ENCODE assay signal across 8 cellular contexts in genomic region chr17:48505788-48506187, GRCh38. TPM values are rescaled to one million over a fixed set of nuclear protein-coding genes. Genes with fewer than 3 reads are reported as not detected.
DNase-seq lines count a peak whose midpoint lies in the region; ATAC-seq and TF ChIP-seq lines count a peak whose summit lies in the region.

No MANE protein-coding gene starts in this region.

- H4K20me1 ChIP-seq in neural progenitor cell (ENCODE audit: low read depth): no peaks in the 10 kb centered on the region

- DNase-seq in stimulated activated CD4-positive, alpha-beta T cell treated with anti-CD3 and anti-CD28 coated beads, Interleukin-15, amount 100 ng/mL, for 24 hours: peak; percentile 43
- no peak for DNase-seq in stimulated activated CD4-positive, alpha-beta T cell treated with anti-CD3 and anti-CD28 coated beads, Interleukin-12 subunit alpha, Interleukin-12 subunit beta, amount 100 ng/mL, for 4 hours
- DNase-seq in NCI-H1436 treated with DMSO at 0.1 percent for 48 hours (lab: John Stamatoyannopoulos, UW) (peak; percentile 52), activated B cell treated with CpG ODN at 0.5 μM for 24 hours (no peak), glomerular endothelial cell (ENCODE audit: extremely low read depth, low read depth, low spot score) (peak; percentile 71), neural progenitor cell (ENCODE audit: low spot score) (no peak), inferior parietal cortex (ENCODE audit: extremely low spot score) (no peak)

- POLR2A ChIA-PET in activated B cell treated with CpG ODN at 0.5 μM for 24 hours (lab: Charles Lee): no interaction called here

- H3K27me3 Mint-ChIP-seq in activated B cell treated with CpG ODN at 0.5 μM for 24 hours (peaks cover 15% of the 10 kb centered on the region), neural progenitor cell (ENCODE audit: insufficient read depth, low read depth) (peaks cover 26% of the 10 kb centered on the region)

- H3K4me3 ChIP-seq in neural progenitor cell: no peak overlapping the region

- no peak overlapping the region for H3K4me3 Mint-ChIP-seq in activated B cell treated with CpG ODN at 0.5 μM for 24 hours
- H3K4me3 Mint-ChIP-seq in neural progenitor cell: no peak overlapping the region

- H3K36me3 Mint-ChIP-seq in activated B cell treated with CpG ODN at 0.5 μM for 24 hours (ENCODE audit: low read depth) (no peaks in the 10 kb centered on the region), neural progenitor cell (no peaks in the 10 kb centered on the region)

- no peak overlapping the region for H2AFZ ChIP-seq in neural progenitor cell (replicated peaks)

- H3K4me1 ChIP-seq in neural progenitor cell: no peaks in the 10 kb centered on the region

- no peak overlapping the region for H3K27ac ChIP-seq in neural progenitor cell

- peaks cover 94% of the 10 kb centered on the region for H3K27me3 ChIP-seq in neural progenitor cell

- H3F3A ChIP-seq in neural progenitor cell (ENCODE audit: low read depth): no peaks in the 10 kb centered on the region

- no peak overlapping the region for H3K9ac ChIP-seq in neural progenitor cell

- H3K4me2 ChIP-seq in neural progenitor cell: no peak overlapping the region

- ATAC-seq in HG02798 (IDR thresholded peaks at IDR 0.05; ENCODE audit: poor library complexity, unreplicated experiment) (peak; percentile 88), activated B cell treated with CpG ODN at 0.5 μM for 24 hours (ENCODE audit: low read depth) (peak; percentile 40)

- no peaks in the 10 kb centered on the region for H3K36me3 ChIP-seq in neural progenitor cell

- H3K9me3 Mint-ChIP-seq in activated B cell treated with CpG ODN at 0.5 μM for 24 hours (no peaks in the 10 kb centered on the region), neural progenitor cell (no peaks in the 10 kb centered on the region)

- TF ChIP-seq CTCF in activated B cell treated with CpG ODN at 0.5 μM for 24 hours (IDR thresholded peaks at IDR 0.05) (no peak), neural progenitor cell (IDR thresholded peaks at IDR 0.05) (no peak)

- H3K27ac Mint-ChIP-seq in activated B cell treated with CpG ODN at 0.5 μM for 24 hours: no peak overlapping the region
- no peak overlapping the region for H3K27ac Mint-ChIP-seq in neural progenitor cell

- intact Hi-C loops in activated B cell treated with CpG ODN at 0.5 μM for 24 hours (cut with micrococcal nuclease): no loop called here

- H3K9me3 ChIP-seq in neural progenitor cell (ENCODE audit: low read depth): no peaks in the 10 kb centered on the region

- H3K79me2 ChIP-seq in neural progenitor cell (ENCODE audit: low read depth): no peaks in the 10 kb centered on the region

- H3K4me1 Mint-ChIP-seq in activated B cell treated with CpG ODN at 0.5 μM for 24 hours (peaks cover under 1% of the 10 kb centered on the region), neural progenitor cell (peaks cover 9% of the 10 kb centered on the region)

- CTCF ChIA-PET in activated B cell treated with CpG ODN at 0.5 μM for 24 hours (lab: Charles Lee): no interaction called here

RNA-seq across cellular contexts. Expression of gene HOXB1, which starts 25.0 kb away (rescaled TPM):
- total RNA-seq in activated B cell treated with CpG ODN at 0.5 μM for 24 hours (not detected in 2 replicates), glomerular endothelial cell (not detected in 2 replicates), neural progenitor cell (ENCODE audit: low replicate concordance) (not detected in 2 replicates)

RNA-seq across cellular contexts. Expression of gene HOXB2, which starts 39.1 kb away (rescaled TPM):
- total RNA-seq in activated B cell treated with CpG ODN at 0.5 μM for 24 hours (2.2 and 2.9 TPM in 2 replicates), glomerular endothelial cell (16.6 and 39.7 TPM in 2 replicates), neural progenitor cell (ENCODE audit: low replicate concordance) (not detected in 2 replicates)

Comparison
In these comparisons a context has a peak if more than half of its experiments do, and no peak if none do; other contexts are left out.
1. DNase-seq: peak in stimulated activated CD4-positive, alpha-beta T cell treated with anti-CD3 and anti-CD28 coated beads, Interleukin-15, amount 100 ng/mL, for 24 hours (single experiment), NCI-H1436 treated with DMSO at 0.1 percent for 48 hours (single experiment) and glomerular endothelial cell (single experiment); none in stimulated activated CD4-positive, alpha-beta T cell treated with anti-CD3 and anti-CD28 coated beads, Interleukin-12 subunit alpha, Interleukin-12 subunit beta, amount 100 ng/mL, for 4 hours (single experiment), activated B cell treated with CpG ODN at 0.5 μM for 24 hours (single experiment), neural progenitor cell (single experiment) and inferior parietal cortex (single experiment).